ENCODE assay signal across 10 cellular contexts in genomic region chr3:45988804-45989203, GRCh38. TPM values are rescaled to one million over a fixed set of nuclear protein-coding genes. Genes with fewer than 3 reads are reported as not detected.
DNase-seq lines count a peak whose midpoint lies in the region; ATAC-seq, FAIRE-seq and TF ChIP-seq lines count a peak whose summit lies in the region.
"Had no signal": no experiment of that assay in that cellular context is flagged by ENCODE, and none has a peak within 500 bp of the region (broad histone marks: within the 10 kb centered on the region; RNA-seq: fewer than 3 reads in every experiment).

No MANE protein-coding gene starts in this region.

- peaks cover 35% of the 10 kb centered on the region for H3K79me2 ChIP-seq in astrocyte (ENCODE audit: insufficient read depth, low read length)

- FAIRE-seq in astrocyte (lab: Jason Lieb, UNC) (peak; percentile 73), urothelium cell line (lab: Jason Lieb, UNC) (peak; percentile 23)

- H3K27me3 Mint-ChIP-seq in astrocyte (ENCODE audit: low read depth, unreplicated experiment): no peaks in the 10 kb centered on the region
- H3K27me3 Mint-ChIP-seq in activated CD4-positive, alpha-beta T cell treated with anti-CD3 and anti-CD28 coated beads, Interleukin-2, amount 10 ng/mL, durations not matched to agents 7 days and 5 days: no peaks in the 10 kb centered on the region

- H3K9me3 ChIP-seq in heart left ventricle (no peaks in the 10 kb centered on the region), astrocyte (ENCODE audit: insufficient read depth, low read depth, low read length) (no peaks in the 10 kb centered on the region)

- TF ChIP-seq CTCF in heart left ventricle (IDR thresholded peaks at IDR 0.05) (no peak), astrocyte (IDR thresholded peaks at IDR 0.05; ENCODE audit: insufficient read depth, low read depth, low read length) (no peak)

- no peak for TF ChIP-seq POLR2A in heart left ventricle (IDR thresholded peaks at IDR 0.05)

- POLR2A ChIA-PET in activated CD4-positive, alpha-beta T cell treated with anti-CD3 and anti-CD28 coated beads, Interleukin-2, amount 10 ng/mL, durations not matched to agents 7 days and 5 days (lab: Charles Lee): no interaction called here

- no peak overlapping the region for H3K4me3 ChIP-seq in heart left ventricle
- no peak overlapping the region for H3K4me3 ChIP-seq in astrocyte (ENCODE audit: insufficient read depth, low read depth, low read length)

- no peak overlapping the region for H3K27ac Mint-ChIP-seq in astrocyte (ENCODE audit: unreplicated experiment)
- no peak overlapping the region for H3K27ac Mint-ChIP-seq in activated CD4-positive, alpha-beta T cell treated with anti-CD3 and anti-CD28 coated beads, Interleukin-2, amount 10 ng/mL, durations not matched to agents 7 days and 5 days

- intact Hi-C loops in heart left ventricle (cut with DNase I) (loop anchor here in 1 of 10 donors (5.0 kb wide), 1 partner anchor 88 kb away; no protein-coding TSS in a partner anchor), Right ventricle myocardium inferior (cut with DNase I) (loop anchor here (5.0 kb wide), 1 partner anchor 47 kb away; the partner anchor contains the start of gene CXCR6)

- H3K36me3 ChIP-seq in heart left ventricle (peaks cover 0 to 13% (median 10%) of the 10 kb centered on the region in 9 donors), astrocyte (ENCODE audit: insufficient read depth, low read length) (no peaks in the 10 kb centered on the region)

- H3K9ac ChIP-seq in astrocyte (ENCODE audit: low read length): no peak overlapping the region

- no peak overlapping the region for H3K4me3 Mint-ChIP-seq in astrocyte (ENCODE audit: unreplicated experiment)
- H3K4me3 Mint-ChIP-seq in activated CD4-positive, alpha-beta T cell treated with anti-CD3 and anti-CD28 coated beads, Interleukin-2, amount 10 ng/mL, durations not matched to agents 7 days and 5 days: no peak overlapping the region

- peaks cover 52% of the 10 kb centered on the region for H3K4me1 Mint-ChIP-seq in astrocyte (ENCODE audit: low read depth, unreplicated experiment)
- peaks cover 63% of the 10 kb centered on the region for H3K4me1 Mint-ChIP-seq in activated CD4-positive, alpha-beta T cell treated with anti-CD3 and anti-CD28 coated beads, Interleukin-2, amount 10 ng/mL, durations not matched to agents 7 days and 5 days

- peak overlapping the region in 11 of 12 donors; percentile 78 to 98 (median 96) for H3K27ac ChIP-seq in heart left ventricle
- H3K27ac ChIP-seq in astrocyte (ENCODE audit: low read depth, low read length): peak overlapping the region; percentile 66

- DNase-seq in heart left ventricle (no peak), Right ventricle myocardium inferior (ENCODE audit: missing footprints) (no peak), astrocyte (ENCODE audit: low read depth) (peak; percentile 89), iris pigment epithelial cell (ENCODE audit: low read depth) (peak; percentile 90), urothelium cell line (ENCODE audit: low spot score) (peak; percentile 58), NCI-H446 treated with DMSO at 0.1 percent for 48 hours (lab: John Stamatoyannopoulos, UW) (no peak), NAMALWA (ENCODE audit: low spot score) (no peak)
- DNase-seq in activated CD4-positive, alpha-beta T cell treated with anti-CD3 and anti-CD28 coated beads, Interleukin-2, amount 10 ng/mL, durations not matched to agents 7 days and 5 days: no peak
- DNase-seq: Calu3, NCI-H1694 had no signal

- CTCF ChIA-PET in activated CD4-positive, alpha-beta T cell treated with anti-CD3 and anti-CD28 coated beads, Interleukin-2, amount 10 ng/mL, durations not matched to agents 7 days and 5 days (lab: Charles Lee): interaction anchor here (1.2 kb wide), 1 partner anchor 10 kb away, joined by 3 read pairs; no protein-coding TSS in a partner anchor

- no peak overlapping the region for H2AFZ ChIP-seq in astrocyte (ENCODE audit: low read depth, low read length)

- peaks cover 2% of the 10 kb centered on the region for H3K36me3 Mint-ChIP-seq in astrocyte (ENCODE audit: low read depth, unreplicated experiment)
- H3K36me3 Mint-ChIP-seq in activated CD4-positive, alpha-beta T cell treated with anti-CD3 and anti-CD28 coated beads, Interleukin-2, amount 10 ng/mL, durations not matched to agents 7 days and 5 days (ENCODE audit: low read depth): peaks cover 52% of the 10 kb centered on the region

- H3K9me3 Mint-ChIP-seq in astrocyte (ENCODE audit: unreplicated experiment): no peaks in the 10 kb centered on the region
- peaks cover 2% of the 10 kb centered on the region for H3K9me3 Mint-ChIP-seq in activated CD4-positive, alpha-beta T cell treated with anti-CD3 and anti-CD28 coated beads, Interleukin-2, amount 10 ng/mL, durations not matched to agents 7 days and 5 days

- H3K4me2 ChIP-seq in astrocyte (ENCODE audit: low read length): peak overlapping the region; percentile 39

- H3K4me1 ChIP-seq in heart left ventricle: peaks cover 16 to 100% (median 92%) of the 10 kb centered on the region in 12 donors
- H3K4me1 ChIP-seq in astrocyte (ENCODE audit: insufficient read depth, low read length): peaks cover 57% of the 10 kb centered on the region

- WGBS in heart left ventricle, 4 donors: 76 to 84% (median 81%) methylated on average over 2 of the region's 2 CpGs

- H4K20me1 ChIP-seq in astrocyte (ENCODE audit: insufficient read depth, low read length): peaks cover 12% of the 10 kb centered on the region

- H3K27me3 ChIP-seq in heart left ventricle (no peaks in the 10 kb centered on the region), astrocyte (ENCODE audit: insufficient read depth, low read length) (no peaks in the 10 kb centered on the region)

- no peak for ATAC-seq in heart left ventricle
- ATAC-seq in Right ventricle myocardium inferior: no peak

RNA-seq across cellular contexts. Expression of gene FYCO1, which starts 6.8 kb away (rescaled TPM):
- total RNA-seq in heart left ventricle (100 to 1,000 TPM in 6 of 9 donors, 10 to 100 TPM in 3; 57.3 to 195 (median 149) TPM), Right ventricle myocardium inferior (107 TPM), astrocyte (19.7 and 20.9 TPM in 2 replicates)
- polyA plus RNA-seq in heart left ventricle: 10 to 100 TPM; 18.5 to 69.5 TPM
- total RNA-seq in activated CD4-positive, alpha-beta T cell treated with anti-CD3 and anti-CD28 coated beads, Interleukin-2, amount 10 ng/mL, durations not matched to agents 7 days and 5 days: 10 to 100 TPM; 15.1 to 15.7 TPM

RNA-seq across cellular contexts. Expression of gene XCR1, which starts 38.5 kb away (rescaled TPM):
- total RNA-seq in heart left ventricle (under 1 TPM in 4 of 9 donors, not detected in 5; 0.06 to 0.64 (median 0.23) TPM), Right ventricle myocardium inferior (not detected), astrocyte (not detected in 2 replicates)
- polyA plus RNA-seq in heart left ventricle: under 1 TPM in 1 of 2 donors, not detected in 1; 0.03 TPM
- not detected for total RNA-seq in activated CD4-positive, alpha-beta T cell treated with anti-CD3 and anti-CD28 coated beads, Interleukin-2, amount 10 ng/mL, durations not matched to agents 7 days and 5 days
- total RNA-seq: Calu3 had no signal

RNA-seq across cellular contexts. Expression of gene CXCR6, which starts 45.5 kb away (rescaled TPM):
- 1 to 10 TPM in 2 of 9 donors, under 1 TPM in 4, not detected in 3; 0.20 to 2.1 (median 0.32) TPM for total RNA-seq in heart left ventricle
- under 1 TPM; 0.19 to 0.28 TPM for polyA plus RNA-seq in heart left ventricle
- total RNA-seq in Right ventricle myocardium inferior: 0.19 TPM
- total RNA-seq in astrocyte: not detected in 2 replicates
- 10 to 100 TPM; 17.6 to 18.0 TPM for total RNA-seq in activated CD4-positive, alpha-beta T cell treated with anti-CD3 and anti-CD28 coated beads, Interleukin-2, amount 10 ng/mL, durations not matched to agents 7 days and 5 days
- total RNA-seq: Calu3 had no signal

Comparison
In these comparisons a context has a peak if more than half of its experiments do, and no peak if none do; other contexts are left out.
1. DNase-seq: peak in astrocyte (single experiment), iris pigment epithelial cell (single experiment) and urothelium cell line (single experiment); none in heart left ventricle (0 of 5), Right ventricle myocardium inferior (single experiment), NCI-H446 treated with DMSO at 0.1 percent for 48 hours (single experiment), NAMALWA (single experiment) and activated CD4-positive, alpha-beta T cell treated with anti-CD3 and anti-CD28 coated beads, Interleukin-2, amount 10 ng/mL, durations not matched to agents 7 days and 5 days (single experiment).
2. RNA of gene CXCR6, which starts 45.5 kb away (total RNA-seq): 17.6 to 18.0 TPM in activated CD4-positive, alpha-beta T cell treated with anti-CD3 and anti-CD28 coated beads, Interleukin-2, amount 10 ng/mL, durations not matched to agents 7 days and 5 days; 0.20 to 2.1 TPM in heart left ventricle, 0.19 TPM in Right ventricle myocardium inferior (single experiment) and not detected in astrocyte; every median in the first group is over 4 times any median in the second.